In the genomic region with DNA sequence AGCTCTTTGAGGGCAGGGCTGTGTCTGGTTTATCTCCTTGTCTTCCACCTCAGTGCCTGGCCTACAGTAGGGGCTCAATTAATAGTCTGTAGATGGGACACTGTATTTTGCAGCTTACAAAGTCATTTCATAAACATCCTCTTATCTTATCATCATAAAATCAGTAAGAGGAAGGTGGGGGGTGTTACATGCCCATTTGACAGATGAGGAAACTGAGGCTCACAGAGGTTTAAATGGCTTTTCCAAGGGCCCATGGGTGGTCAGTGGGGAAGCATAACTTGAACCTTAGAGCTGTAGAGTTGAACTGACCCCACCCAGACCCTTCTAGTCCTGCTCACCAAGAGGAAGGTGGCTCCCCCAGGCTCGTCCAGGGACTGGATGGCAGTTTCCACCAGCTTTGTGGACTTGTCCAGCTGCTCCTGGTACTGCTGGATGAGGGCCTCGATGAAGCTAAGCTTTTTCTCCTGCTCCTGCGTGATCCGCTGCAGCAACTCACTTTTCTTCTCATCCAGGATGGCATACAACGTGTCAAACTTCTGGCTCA, we compare ENCODE assay signal across 1 cellular context.
TF ChIP-seq lines count a peak whose summit lies in the region.

No MANE protein-coding gene starts in this region.

TF ChIP-seq in HepG2, 621 proteins besides CTCF, POLR2A, EP300 and RAD21:
- TF ChIP-seq, protein P1, sequence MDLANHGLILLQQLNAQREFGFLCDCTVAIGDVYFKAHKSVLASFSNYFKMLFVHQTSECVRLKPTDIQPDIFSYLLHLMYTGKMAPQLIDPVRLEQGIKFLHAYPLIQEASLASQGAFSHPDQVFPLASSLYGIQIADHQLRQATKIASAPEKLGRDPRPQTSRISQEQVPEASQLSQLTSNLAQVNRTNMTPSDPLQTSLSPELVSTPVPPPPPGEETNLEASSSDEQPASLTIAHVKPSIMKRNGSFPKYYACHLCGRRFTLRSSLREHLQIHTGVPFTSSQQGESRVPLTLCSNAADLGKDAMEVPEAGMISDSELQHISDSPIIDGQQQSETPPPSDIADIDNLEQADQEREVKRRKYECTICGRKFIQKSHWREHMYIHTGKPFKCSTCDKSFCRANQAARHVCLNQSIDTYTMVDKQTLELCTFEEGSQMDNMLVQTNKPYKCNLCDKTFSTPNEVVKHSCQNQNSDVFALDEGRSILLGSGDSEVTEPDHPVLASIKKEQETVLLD (CRISPR knock-in tag; IDR thresholded peaks at IDR 0.05; ENCODE audit: low read depth): no peak
- peak; percentile 24; the same call in 1 of the 2 replicates for TF ChIP-seq ZNF629 (CRISPR knock-in tag; conservative IDR thresholded peaks at IDR 0.05)
